8 cellular contexts compared by ENCODE assay signal in genomic region chr14:22319526-22320352, GRCh38.
DNase-seq lines count a peak whose midpoint lies in the region; ATAC-seq, FAIRE-seq and TF ChIP-seq lines count a peak whose summit lies in the region.

No MANE protein-coding gene starts in this region.

- no peaks in the 10 kb centered on the region for H3K9me3 ChIP-seq in A549
- no peaks in the 10 kb centered on the region for H3K9me3 ChIP-seq in endodermal cell (ENCODE audit: control insufficient read depth, low read length)
- no peaks in the 10 kb centered on the region for H3K9me3 ChIP-seq in mesenchymal stem cell (ENCODE audit: control insufficient read depth, low read length)

- no peaks in the 10 kb centered on the region for H3K27me3 Mint-ChIP-seq in endodermal cell (ENCODE audit: insufficient read depth)

- no peak overlapping the region for H3K4ac ChIP-seq in mesenchymal stem cell (ENCODE audit: low read depth in 1 of 2, low read length in 2 of 2)

- no peak overlapping the region for H2AK5ac ChIP-seq in mesenchymal stem cell (ENCODE audit: low read length, severe bottlenecking)

- 23% methylated on average over 4 of the region's 4 CpGs for WGBS in A549 (ENCODE audit: missing lambda C conversion rate)
- 41 to 49% methylated on average over 4 of the region's 4 CpGs for WGBS in endodermal cell (ENCODE audit: insufficient coverage in 1 of 2, insufficient read length in 1 of 2), 2 experiments
- WGBS in mesenchymal stem cell, result 62% methylated on average over 3 of the region's 4 CpGs

- no peaks in the 10 kb centered on the region for H3K27me3 ChIP-seq in endodermal cell (ENCODE audit: control insufficient read depth, insufficient read depth, low read length, poor library complexity, severe bottlenecking)
- H3K27me3 ChIP-seq in mesenchymal stem cell (ENCODE audit: control insufficient read depth in 1 of 2, insufficient read depth in 1 of 2, low read length in 2 of 2), result peaks cover 0 to 54% of the 10 kb centered on the region in 2 experiments

- FAIRE-seq in A549 (lab: Jason Lieb, UNC), result peak; percentile 54

- no peak overlapping the region for H2AFZ ChIP-seq in mesenchymal stem cell (ENCODE audit: low read depth, low read length)

- H3K4me3 Mint-ChIP-seq in endodermal cell, result no peak overlapping the region

- peaks cover 8% of the 10 kb centered on the region for H3K4me1 Mint-ChIP-seq in endodermal cell

- ATAC-seq in A549 (peak; percentile 92 to 97), HG02973 (IDR thresholded peaks at IDR 0.05; ENCODE audit: unreplicated experiment) (no peak), GM21423 (IDR thresholded peaks at IDR 0.05; ENCODE audit: unreplicated experiment) (no peak)

- H4K91ac ChIP-seq in mesenchymal stem cell (ENCODE audit: low read length), result no peak overlapping the region

- POLR2A ChIA-PET in A549 (lab: Yijun Ruan, JAX), result no interaction called here

- no peak for TF ChIP-seq EP300 in A549 (IDR thresholded peaks at IDR 0.05)

- H3K4me2 ChIP-seq in A549 (no peak overlapping the region), mesenchymal stem cell (ENCODE audit: low read length, poor library complexity, severe bottlenecking) (no peak overlapping the region)

- no peaks in the 10 kb centered on the region for H3K9me3 Mint-ChIP-seq in endodermal cell

- H3K79me1 ChIP-seq in mesenchymal stem cell (replicated peaks; ENCODE audit: low read length, poor library complexity, severe bottlenecking), result no peaks in the 10 kb centered on the region

- H3K36me3 ChIP-seq in endodermal cell (ENCODE audit: control insufficient read depth, insufficient read depth, low read length) (no peaks in the 10 kb centered on the region), mesenchymal stem cell (ENCODE audit: control insufficient read depth in 1 of 2, insufficient read depth in 2 of 2, low read depth in 1 of 2, low read length in 2 of 2) (no peaks in the 10 kb centered on the region)

- H3K4me1 ChIP-seq in A549, result no peaks in the 10 kb centered on the region; the same call in 2 of the 3 replicates
- no peaks in the 10 kb centered on the region for H3K4me1 ChIP-seq in endodermal cell (ENCODE audit: control insufficient read depth, insufficient read depth, low read length)
- no peaks in the 10 kb centered on the region for H3K4me1 ChIP-seq in mesenchymal stem cell (ENCODE audit: control insufficient read depth, insufficient read depth, low read depth, low read length)

- H3K14ac ChIP-seq in mesenchymal stem cell (ENCODE audit: low read length in 2 of 2), result no peak overlapping the region

- no peak overlapping the region for H3K23ac ChIP-seq in mesenchymal stem cell (ENCODE audit: low read length in 2 of 2)

- H3K36me3 Mint-ChIP-seq in endodermal cell (ENCODE audit: low read depth), result no peaks in the 10 kb centered on the region

- H3K27ac ChIP-seq in A549 (no peak overlapping the region), endodermal cell (ENCODE audit: low read depth, low read length) (no peak overlapping the region), mesenchymal stem cell (ENCODE audit: low read length, poor library complexity, severe bottlenecking) (no peak overlapping the region)

- H2BK15ac ChIP-seq in mesenchymal stem cell (ENCODE audit: low read depth, poor library complexity, severe bottlenecking), result no peak overlapping the region

- no peak overlapping the region for H3K4me3 ChIP-seq in A549
- no peak overlapping the region for H3K4me3 ChIP-seq in endodermal cell (ENCODE audit: low read length)
- H3K4me3 ChIP-seq in mesenchymal stem cell (ENCODE audit: insufficient read depth in 1 of 2, low read depth in 1 of 2, low read length in 2 of 2), result no peak overlapping the region

- H3K18ac ChIP-seq in mesenchymal stem cell (ENCODE audit: low read depth in 1 of 2, low read length in 2 of 2), result no peak overlapping the region

- H2BK120ac ChIP-seq in mesenchymal stem cell (ENCODE audit: low read depth, low read length), result no peak overlapping the region

- TF ChIP-seq POLR2A in A549 (IDR thresholded peaks at IDR 0.05; ENCODE audit: low read length), result no peak

- TF ChIP-seq RAD21 in A549 (conservative IDR thresholded peaks at IDR 0.05 in 1 of 2, IDR thresholded peaks at IDR 0.05 in 1 of 2), result peak; percentile 74 to 79

- H3K27ac Mint-ChIP-seq in endodermal cell, result no peak overlapping the region

- DNase-seq in A549 (ENCODE audit: low read depth in 1 of 2, low spot score in 1 of 2), result peak; percentile 29 to 73
- DNase-seq in ELR (ENCODE audit: low read depth), result peak; percentile 51
- DNase-seq in LHCN-M2 (ENCODE audit: low read depth), result peak; percentile 50
- peak; percentile 18 to 60 for DNase-seq in SW 1271 (lab: John Stamatoyannopoulos, UW)
- DNase-seq in endodermal cell, result peak; percentile 82
- DNase-seq in mesenchymal stem cell, result peak; percentile 65

- no peak overlapping the region for H2BK12ac ChIP-seq in mesenchymal stem cell (ENCODE audit: low read length in 2 of 2)

- CTCF ChIA-PET in A549 (lab: Yijun Ruan, JAX), result interaction anchor here (0.5 to 8.9 kb wide), 49 partner anchors 10 to 583 kb away, joined by 3 to 138 read pairs (median 4); no protein-coding TSS in a partner anchor

- no peak overlapping the region for H2BK5ac ChIP-seq in mesenchymal stem cell (ENCODE audit: low read depth, low read length, poor library complexity, severe bottlenecking)

- no peak overlapping the region for H4K8ac ChIP-seq in mesenchymal stem cell (ENCODE audit: low read length)

- H3K9ac ChIP-seq in endodermal cell (ENCODE audit: extremely low read depth, low read length, poor library complexity, severe bottlenecking) (no peak overlapping the region), mesenchymal stem cell (ENCODE audit: low read length) (no peak overlapping the region)

- TF ChIP-seq CTCF in A549 (IDR thresholded peaks at IDR 0.05) (peak; percentile 79), endodermal cell (conservative IDR thresholded peaks at IDR 0.05) (peak; percentile 83)

TF ChIP-seq in A549, 52 proteins besides CTCF, POLR2A, EP300 and RAD21:
- TF ChIP-seq RFX5 (IDR thresholded peaks at IDR 0.05), result no peak
- TF ChIP-seq MAX (IDR thresholded peaks at IDR 0.05), result no peak
- no peak for TF ChIP-seq ZFP36 (IDR thresholded peaks at IDR 0.05; ENCODE audit: borderline replicate concordance, partially characterized antibody)
- TF ChIP-seq RCOR1 (IDR thresholded peaks at IDR 0.05; ENCODE audit: low read depth, low read length), result no peak
- no peak for TF ChIP-seq NPAS2 (CRISPR knock-in tag; IDR thresholded peaks at IDR 0.05; ENCODE audit: borderline replicate concordance)
- no peak for TF ChIP-seq PHF8 (IDR thresholded peaks at IDR 0.05; ENCODE audit: borderline replicate concordance, low read depth)
- no peak for TF ChIP-seq REST (IDR thresholded peaks at IDR 0.05)
- no peak for TF ChIP-seq CBX2 (IDR thresholded peaks at IDR 0.05; ENCODE audit: borderline replicate concordance, low read depth)
- TF ChIP-seq SMC3 (IDR thresholded peaks at IDR 0.05), result peak; percentile 76

Comparison
In these comparisons a context has a peak if more than half of its experiments do, and no peak if none do; other contexts are left out.
1. ATAC-seq: peak in A549 (2 of 2); none in HG02973 (single experiment) and GM21423 (single experiment).
2. Peak in every context shown above with its lines, with median percentiles within 50 percentile points of each other: DNase-seq.